In the genomic region with DNA sequence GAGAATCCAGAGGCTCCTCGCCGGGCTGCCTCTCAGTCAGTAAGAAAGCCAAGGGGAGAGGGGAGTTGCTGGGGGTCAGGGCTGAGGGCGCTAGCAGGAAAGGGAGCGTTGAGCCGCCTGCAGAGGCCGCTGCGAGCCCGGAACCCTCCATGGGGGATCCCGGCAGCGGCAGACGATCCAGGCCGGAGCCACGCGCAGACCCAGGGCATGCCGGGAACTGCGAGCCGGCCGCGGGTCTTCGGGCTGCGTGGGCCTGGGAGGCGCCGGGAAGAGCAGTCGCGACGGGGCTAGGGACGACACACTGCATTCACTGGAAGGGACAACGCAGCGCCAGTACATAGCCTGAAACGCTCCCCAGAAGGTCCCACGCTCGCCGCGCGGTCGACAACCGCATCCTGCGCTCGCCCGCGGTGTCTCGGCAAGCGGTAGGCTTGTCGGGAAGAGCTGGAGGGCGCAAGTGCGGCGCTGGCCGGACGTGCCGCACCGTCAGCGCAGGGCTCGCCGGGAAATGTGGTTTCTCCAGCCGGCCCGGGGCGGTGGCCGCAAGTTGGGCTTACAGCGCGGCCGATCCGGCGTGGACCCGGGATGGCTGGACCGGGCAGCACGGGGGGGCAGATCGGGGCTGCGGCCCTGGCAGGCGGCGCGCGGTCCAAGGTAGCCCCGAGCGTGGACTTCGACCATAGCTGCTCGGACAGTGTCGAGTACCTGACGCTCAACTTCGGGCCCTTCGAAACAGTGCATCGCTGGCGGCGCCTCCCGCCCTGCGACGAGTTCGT, we compare ENCODE assay signal across 1 cellular context.
TF ChIP-seq lines count a peak whose summit lies in the region.

Gene LZTR1 (plus strand): TSS at position 511 of the 776 bp plus-strand sequence. CDS start 75 bp downstream, at position 586.

TF ChIP-seq in HepG2, 621 proteins besides CTCF, POLR2A, EP300 and RAD21 (continued from another document and continues in another):
- TF ChIP-seq ZNF318 (CRISPR knock-in tag; IDR thresholded peaks at IDR 0.05) (peak; percentile 65), TOE1 (CRISPR knock-in tag; IDR thresholded peaks at IDR 0.05) (peak; percentile 58; the same call in 1 of the 2 replicates), ZNF777 (CRISPR knock-in tag; IDR thresholded peaks at IDR 0.05) (peak; percentile 75), NCOA2 (CRISPR knock-in tag; IDR thresholded peaks at IDR 0.05) (peak; percentile 36; the same call in 1 of the 2 replicates), NRL (CRISPR knock-in tag; IDR thresholded peaks at IDR 0.05; ENCODE audit: borderline replicate concordance) (peak; percentile 95), ZFP1 (CRISPR knock-in tag; IDR thresholded peaks at IDR 0.05) (peak; percentile 74; the same call in 1 of the 2 replicates), TRIM22 (IDR thresholded peaks at IDR 0.05) (no peak), ZFP90 (CRISPR knock-in tag; IDR thresholded peaks at IDR 0.05; ENCODE audit: borderline replicate concordance) (peak; percentile 96; the same call in 1 of the 2 replicates), AGO2 (optimal IDR thresholded peaks at IDR 0.05; ENCODE audit: low read depth, low read length) (peak; percentile 98), ISL2 (CRISPR knock-in tag; IDR thresholded peaks at IDR 0.05) (peak; percentile 84), GTF3A (CRISPR knock-in tag; conservative IDR thresholded peaks at IDR 0.05) (0 out of 2 replicates have a peak, but pooled peaks have one; percentile 51), ZNF121 (CRISPR knock-in tag; IDR thresholded peaks at IDR 0.05) (peak; percentile 8; the same call in 1 of the 2 replicates), ZNF574 (CRISPR knock-in tag; IDR thresholded peaks at IDR 0.05) (peak; percentile 97), POGZ (CRISPR knock-in tag; IDR thresholded peaks at IDR 0.05) (peak; percentile 69), ZNF17 (CRISPR knock-in tag; IDR thresholded peaks at IDR 0.05) (no peak), ZNF292 (CRISPR knock-in tag; IDR thresholded peaks at IDR 0.05; ENCODE audit: borderline replicate concordance, low read depth) (no peak), ZNF367 (CRISPR knock-in tag; IDR thresholded peaks at IDR 0.05; ENCODE audit: borderline replicate concordance) (peak; percentile 54; the same call in 1 of the 2 replicates), NR2F1 (CRISPR knock-in tag; IDR thresholded peaks at IDR 0.05) (no peak), RBM22 (optimal IDR thresholded peaks at IDR 0.05; ENCODE audit: low read length) (peak; percentile 93), STAT5B (CRISPR knock-in tag; IDR thresholded peaks at IDR 0.05) (no peak), ZSCAN21 (CRISPR knock-in tag; IDR thresholded peaks at IDR 0.05; ENCODE audit: borderline replicate concordance) (peak; percentile 87; the same call in 1 of the 2 replicates), NCOA1 (CRISPR knock-in tag; IDR thresholded peaks at IDR 0.05) (peak; percentile 86), KMT2A (CRISPR knock-in tag; IDR thresholded peaks at IDR 0.05) (peak; percentile 83), ZNF230 (CRISPR knock-in tag; IDR thresholded peaks at IDR 0.05) (peak; percentile 98), ZNF232 (CRISPR knock-in tag; IDR thresholded peaks at IDR 0.05; ENCODE audit: borderline replicate concordance) (peak; percentile 94; the same call in 1 of the 2 replicates), ZNF879 (CRISPR knock-in tag; IDR thresholded peaks at IDR 0.05) (peak; percentile 81; the same call in 1 of the 2 replicates), THYN1 (CRISPR knock-in tag; IDR thresholded peaks at IDR 0.05; ENCODE audit: borderline replicate concordance, low read depth) (no peak), ATF3 (CRISPR knock-in tag; IDR thresholded peaks at IDR 0.05) (0 out of 2 replicates have a peak, but pooled peaks have one; percentile 3)
- TF ChIP-seq, protein P1, sequence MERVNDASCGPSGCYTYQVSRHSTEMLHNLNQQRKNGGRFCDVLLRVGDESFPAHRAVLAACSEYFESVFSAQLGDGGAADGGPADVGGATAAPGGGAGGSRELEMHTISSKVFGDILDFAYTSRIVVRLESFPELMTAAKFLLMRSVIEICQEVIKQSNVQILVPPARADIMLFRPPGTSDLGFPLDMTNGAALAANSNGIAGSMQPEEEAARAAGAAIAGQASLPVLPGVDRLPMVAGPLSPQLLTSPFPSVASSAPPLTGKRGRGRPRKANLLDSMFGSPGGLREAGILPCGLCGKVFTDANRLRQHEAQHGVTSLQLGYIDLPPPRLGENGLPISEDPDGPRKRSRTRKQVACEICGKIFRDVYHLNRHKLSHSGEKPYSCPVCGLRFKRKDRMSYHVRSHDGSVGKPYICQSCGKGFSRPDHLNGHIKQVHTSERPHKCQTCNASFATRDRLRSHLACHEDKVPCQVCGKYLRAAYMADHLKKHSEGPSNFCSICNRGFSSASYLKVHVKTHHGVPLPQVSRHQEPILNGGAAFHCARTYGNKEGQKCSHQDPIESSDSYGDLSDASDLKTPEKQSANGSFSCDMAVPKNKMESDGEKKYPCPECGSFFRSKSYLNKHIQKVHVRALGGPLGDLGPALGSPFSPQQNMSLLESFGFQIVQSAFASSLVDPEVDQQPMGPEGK (CRISPR knock-in tag; IDR thresholded peaks at IDR 0.05): peak; percentile 46; the same call in 1 of the 2 replicates
- TF ChIP-seq, protein P2, sequence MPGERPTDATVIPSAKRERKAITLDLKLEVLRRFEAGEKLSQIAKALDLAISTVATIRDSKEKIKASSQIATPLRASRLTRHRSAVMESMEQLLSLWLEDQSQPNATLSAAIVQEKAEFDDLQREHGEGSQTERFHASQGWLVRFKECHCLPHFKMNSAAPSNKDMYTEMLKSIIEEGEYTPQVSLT (CRISPR knock-in tag; IDR thresholded peaks at IDR 0.05; ENCODE audit: borderline replicate concordance, low read depth): no peak; the same call in 1 of the 2 replicates
- TF ChIP-seq, protein P3, sequence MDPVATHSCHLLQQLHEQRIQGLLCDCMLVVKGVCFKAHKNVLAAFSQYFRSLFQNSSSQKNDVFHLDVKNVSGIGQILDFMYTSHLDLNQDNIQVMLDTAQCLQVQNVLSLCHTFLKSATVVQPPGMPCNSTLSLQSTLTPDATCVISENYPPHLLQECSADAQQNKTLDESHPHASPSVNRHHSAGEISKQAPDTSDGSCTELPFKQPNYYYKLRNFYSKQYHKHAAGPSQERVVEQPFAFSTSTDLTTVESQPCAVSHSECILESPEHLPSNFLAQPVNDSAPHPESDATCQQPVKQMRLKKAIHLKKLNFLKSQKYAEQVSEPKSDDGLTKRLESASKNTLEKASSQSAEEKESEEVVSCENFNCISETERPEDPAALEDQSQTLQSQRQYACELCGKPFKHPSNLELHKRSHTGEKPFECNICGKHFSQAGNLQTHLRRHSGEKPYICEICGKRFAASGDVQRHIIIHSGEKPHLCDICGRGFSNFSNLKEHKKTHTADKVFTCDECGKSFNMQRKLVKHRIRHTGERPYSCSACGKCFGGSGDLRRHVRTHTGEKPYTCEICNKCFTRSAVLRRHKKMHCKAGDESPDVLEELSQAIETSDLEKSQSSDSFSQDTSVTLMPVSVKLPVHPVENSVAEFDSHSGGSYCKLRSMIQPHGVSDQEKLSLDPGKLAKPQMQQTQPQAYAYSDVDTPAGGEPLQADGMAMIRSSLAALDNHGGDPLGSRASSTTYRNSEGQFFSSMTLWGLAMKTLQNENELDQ (CRISPR knock-in tag; IDR thresholded peaks at IDR 0.05; ENCODE audit: borderline replicate concordance): 0 out of 2 replicates have a peak, but pooled peaks have one; percentile 61
- TF ChIP-seq, protein P4, sequence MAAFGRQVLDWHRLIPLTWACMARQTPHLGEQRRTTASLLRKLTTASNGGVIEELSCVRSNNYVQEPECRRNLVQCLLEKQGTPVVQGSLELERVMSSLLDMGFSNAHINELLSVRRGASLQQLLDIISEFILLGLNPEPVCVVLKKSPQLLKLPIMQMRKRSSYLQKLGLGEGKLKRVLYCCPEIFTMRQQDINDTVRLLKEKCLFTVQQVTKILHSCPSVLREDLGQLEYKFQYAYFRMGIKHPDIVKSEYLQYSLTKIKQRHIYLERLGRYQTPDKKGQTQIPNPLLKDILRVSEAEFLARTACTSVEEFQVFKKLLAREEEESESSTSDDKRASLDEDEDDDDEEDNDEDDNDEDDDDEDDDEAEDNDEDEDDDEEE (CRISPR knock-in tag; IDR thresholded peaks at IDR 0.05): peak; percentile 85; the same call in 1 of the 2 replicates
- TF ChIP-seq, protein P5, sequence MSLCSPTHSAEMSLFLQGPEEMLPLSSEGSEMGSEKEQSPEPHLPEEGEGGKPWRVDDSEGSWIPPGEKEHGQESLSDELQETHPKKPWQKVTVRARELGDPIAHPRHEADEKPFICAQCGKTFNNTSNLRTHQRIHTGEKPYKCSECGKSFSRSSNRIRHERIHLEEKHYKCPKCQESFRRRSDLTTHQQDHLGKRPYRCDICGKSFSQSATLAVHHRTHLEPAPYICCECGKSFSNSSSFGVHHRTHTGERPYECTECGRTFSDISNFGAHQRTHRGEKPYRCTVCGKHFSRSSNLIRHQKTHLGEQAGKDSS (CRISPR knock-in tag; IDR thresholded peaks at IDR 0.05; ENCODE audit: borderline replicate concordance, low read depth): no peak; the same call in 1 of the 2 replicates
